ENCODE assay signal across 1 cellular context in genomic region chr20:40848530-40848929, GRCh38.
TF ChIP-seq lines count a peak whose summit lies in the region.

No MANE protein-coding gene starts in this region.

TF ChIP-seq in H1, 55 proteins besides CTCF, POLR2A, EP300 and RAD21 (continued from another document):
- TF ChIP-seq CHD7 (IDR thresholded peaks at IDR 0.05; ENCODE audit: insufficient replicate concordance, low read length) (no peak), BCL11A (IDR thresholded peaks at IDR 0.05; ENCODE audit: low read depth in 2 of 2, low read length in 2 of 2) (no peak), BACH1 (IDR thresholded peaks at IDR 0.05; ENCODE audit: low read length) (no peak), GABPA (IDR thresholded peaks at IDR 0.05; ENCODE audit: borderline replicate concordance, insufficient read depth, low read length) (no peak), SIRT6 (IDR thresholded peaks at IDR 0.05; ENCODE audit: low read length) (no peak), FOSL1 (IDR thresholded peaks at IDR 0.05; ENCODE audit: insufficient read depth, low read depth, low read length) (no peak)
